ENCODE assay signal across 25 cellular contexts in the genomic region with DNA sequence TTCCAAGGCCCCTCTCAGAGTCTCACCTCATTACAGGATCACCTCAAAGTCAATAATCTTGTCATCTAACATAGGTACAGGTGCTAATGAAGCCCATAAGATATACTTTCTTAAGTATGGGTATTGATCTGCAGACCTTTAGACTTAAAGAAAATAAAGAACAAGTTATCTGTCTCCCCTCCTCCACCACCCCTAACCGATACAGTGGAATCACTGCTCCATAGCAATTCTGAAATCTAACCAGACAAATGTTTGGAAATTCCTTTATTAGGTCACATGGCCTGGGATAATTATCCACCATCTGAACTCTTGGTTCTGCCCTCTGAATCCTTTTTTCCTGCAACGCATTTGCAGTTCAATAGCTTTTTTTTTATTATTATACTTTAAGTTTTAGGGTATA. TPM values are rescaled to one million over a fixed set of nuclear protein-coding genes. Genes with fewer than 3 reads are reported as not detected.
"Had no signal": no experiment of that assay in that cellular context is flagged by ENCODE, and none has a peak within 500 bp of the region (broad histone marks: within the 10 kb centered on the region; RNA-seq: fewer than 3 reads in every experiment).

No MANE protein-coding gene starts in this region.

- H3K27me3 Mint-ChIP-seq: effector memory CD8-positive, alpha-beta T cell; naive B cell had no signal

- H3K79me2 ChIP-seq: hepatocyte had no signal

- H3K27ac ChIP-seq: colonic mucosa, esophagus muscularis mucosa, foreskin keratinocyte, gastroesophageal sphincter, heart left ventricle, hepatocyte, left ventricle myocardium inferior, lower lobe of right lung had no signal

- H3K27ac Mint-ChIP-seq: dendritic cell treated with granulocyte-macrophage colony-stimulating factor and Interleukin-4, amounts not matched to agents 40 ng/mL and 50 ng/mL, for 4 days; effector memory CD8-positive, alpha-beta T cell; immature natural killer cell; mesothelial cell of epicardium; naive B cell had no signal

- H3K4me1 ChIP-seq: colonic mucosa, foreskin keratinocyte, lower lobe of right lung had no signal

- H3K4me2 ChIP-seq: hepatocyte had no signal

- H3K4me3 ChIP-seq: colonic mucosa, esophagus muscularis mucosa, gastroesophageal sphincter, heart left ventricle, hepatocyte, left ventricle myocardium inferior, lower lobe of right lung, mucosa of descending colon had no signal

- FAIRE-seq: endothelial cell of umbilical vein, frontal cortex, kidney had no signal

- H2AFZ ChIP-seq: hepatocyte had no signal

- H3K36me3 ChIP-seq: colonic mucosa, lower lobe of right lung had no signal

- DNase-seq: colonic mucosa; cortex of kidney; effector CD8-positive, alpha-beta T cell; effector memory CD8-positive, alpha-beta T cell; foreskin keratinocyte; heart left ventricle; hypothalamus; immature natural killer cell; islet precursor cell; kidney; kidney glomerular epithelial cell; left colon; left ventricle myocardium inferior; lower lobe of right lung; mesenchymal stem cell; mucosa of descending colon; naive B cell had no signal

- H3K4me3 Mint-ChIP-seq: dendritic cell treated with granulocyte-macrophage colony-stimulating factor and Interleukin-4, amounts not matched to agents 40 ng/mL and 50 ng/mL, for 4 days; effector memory CD8-positive, alpha-beta T cell; immature natural killer cell; mesothelial cell of epicardium had no signal

- H3K27me3 ChIP-seq: colonic mucosa, foreskin keratinocyte, gastroesophageal sphincter, heart left ventricle, hepatocyte had no signal

- ATAC-seq: effector memory CD8-positive, alpha-beta T cell; foreskin keratinocyte; gastroesophageal sphincter; heart left ventricle; left colon; left lobe of liver; lower lobe of right lung; mucosa of descending colon had no signal

RNA-seq across cellular contexts. Expression of a gene that starts 55.1 kb away (rescaled TPM):
- total RNA-seq: mesothelial cell of epicardium had no signal
